Comparison of ENCODE assay signal across 22 cellular contexts in genomic region chr3:14528081-14528480, GRCh38. TPM values are rescaled to one million over a fixed set of nuclear protein-coding genes. Genes with fewer than 3 reads are reported as not detected.
DNase-seq lines count a peak whose midpoint lies in the region; ATAC-seq and TF ChIP-seq lines count a peak whose summit lies in the region.
"Had no signal": no experiment of that assay in that cellular context is flagged by ENCODE, and none has a peak within 500 bp of the region (broad histone marks: within the 10 kb centered on the region; RNA-seq: fewer than 3 reads in every experiment).

No MANE protein-coding gene starts in this region.

- no peaks in the 10 kb centered on the region for H3K9me3 ChIP-seq in gastrocnemius medialis
- H3K9me3 ChIP-seq: BE2C, HAP-1 had no signal

- H3K27ac ChIP-seq in VCaP: peak overlapping the region; percentile 61
- H3K27ac ChIP-seq in gastrocnemius medialis: peak overlapping the region; percentile 92 to 99 (median 97)
- H3K27ac ChIP-seq: A549; BLaER1 treated with 17β-estradiol and CSF1 and Interleukin-3, amounts not matched to agents 10 nM and 100 nM had no signal

- no peaks in the 10 kb centered on the region for H3K36me3 ChIP-seq in gastrocnemius medialis
- H3K36me3 ChIP-seq: BE2C; BLaER1 treated with 17β-estradiol and CSF1 and Interleukin-3, amounts not matched to agents 10 nM and 100 nM; HAP-1 had no signal

- intact Hi-C loops in gastrocnemius medialis (cut with DNase I; ENCODE audit: low total_unique reads): no loop called here

- in situ Hi-C loops in gastrocnemius medialis (cut with MboI; ENCODE audit: low sequenced_read_pairs in 4 of 4): no loop called here

- TF ChIP-seq CTCF in VCaP (conservative IDR thresholded peaks at IDR 0.05) (no peak), gastrocnemius medialis (IDR thresholded peaks at IDR 0.05 in 4 of 5, conservative IDR thresholded peaks at IDR 0.05 in 1 of 5) (no peak)

- no peaks in the 10 kb centered on the region for H3K27me3 ChIP-seq in gastrocnemius medialis
- H3K27me3 ChIP-seq: BE2C; BLaER1 treated with 17β-estradiol and CSF1 and Interleukin-3, amounts not matched to agents 10 nM and 100 nM had no signal

- H3K4me1 ChIP-seq in gastrocnemius medialis: peaks cover 55 to 61% of the 10 kb centered on the region in 2 donors
- H3K4me1 ChIP-seq: A549; BE2C; BLaER1 treated with 17β-estradiol and CSF1 and Interleukin-3, amounts not matched to agents 10 nM and 100 nM; HAP-1 had no signal

- ATAC-seq in gastrocnemius medialis (no peak), GM18861 (IDR thresholded peaks at IDR 0.05; ENCODE audit: unreplicated experiment) (no peak), HG03457 (IDR thresholded peaks at IDR 0.05; ENCODE audit: unreplicated experiment) (no peak)
- ATAC-seq: A549, GM12878, GM23338 had no signal

- peak; percentile 35 for DNase-seq in NCI-H1048 (lab: John Stamatoyannopoulos, UW)
- DNase-seq in gastrocnemius medialis: no peak
- no peak for DNase-seq in NCI-H2081 treated with DMSO at 0.1 percent for 48 hours (lab: John Stamatoyannopoulos, UW)
- DNase-seq: 8988T; ACHN; AML-193; BE2C; CD4-positive, alpha-beta T cell; CD8-positive, alpha-beta memory T cell; DMS 273 treated with DMSO at 0.1 percent for 48 hours; DMS79; EL; GDM1; HFFc6 had no signal

- no peak for TF ChIP-seq POLR2A in gastrocnemius medialis (IDR thresholded peaks at IDR 0.05)

- no peak overlapping the region for H3K4me3 ChIP-seq in gastrocnemius medialis
- H3K4me3 ChIP-seq: A549; BLaER1 treated with 17β-estradiol and CSF1 and Interleukin-3, amounts not matched to agents 10 nM and 100 nM; GM12878; GM23338; HAP-1 had no signal

RNA-seq across cellular contexts. Expression of gene GRIP2, which starts 12.1 kb away (rescaled TPM):
- 10 to 100 TPM in 1 of 4 donors, 1 to 10 TPM in 3; 2.8 to 12.6 (median 4.6) TPM for total RNA-seq in gastrocnemius medialis
- total RNA-seq: CD4-positive, alpha-beta T cell; CD8-positive, alpha-beta memory T cell; GM12878 had no signal
